Comparison of ENCODE assay signal across 8 cellular contexts in the genomic region with DNA sequence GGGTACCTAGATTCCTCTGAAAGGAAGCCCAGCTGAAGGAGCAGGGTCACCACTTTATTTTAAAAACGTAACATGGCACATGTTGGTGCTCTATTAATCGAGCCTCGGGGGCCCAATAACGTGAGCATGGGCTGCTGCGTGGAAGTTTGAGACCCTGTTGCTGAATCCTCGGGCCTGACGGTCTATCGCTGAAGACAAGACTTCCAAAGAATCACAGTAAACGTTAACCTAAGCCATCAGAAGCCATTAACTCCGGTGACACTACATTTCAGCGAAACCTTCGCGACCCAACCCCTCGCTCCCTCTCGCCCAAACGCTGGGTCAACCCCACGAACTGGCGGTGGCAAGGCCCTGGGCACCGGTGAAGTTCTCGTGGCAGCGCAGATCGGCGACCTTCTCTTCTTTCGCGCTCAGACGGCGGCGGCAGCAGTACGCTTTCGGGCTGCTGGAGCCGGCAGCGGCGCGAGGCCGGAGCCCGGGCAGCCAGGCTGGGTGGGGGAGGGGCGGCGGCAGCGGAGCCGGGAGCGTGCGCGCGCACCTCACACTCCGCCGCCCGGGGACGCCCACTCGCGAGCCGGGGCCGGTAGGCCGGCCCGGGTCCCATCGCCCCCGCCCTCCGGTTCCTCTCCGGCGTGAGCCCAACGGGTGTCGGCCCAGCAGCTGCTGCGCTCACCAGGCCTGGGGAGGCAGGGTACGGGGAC. TPM values are rescaled to one million over a fixed set of nuclear protein-coding genes. Genes with fewer than 3 reads are reported as not detected.
DNase-seq lines count a peak whose midpoint lies in the region; ATAC-seq lines count a peak whose summit lies in the region.

No MANE protein-coding gene starts in this region.

- under 1% methylated on average over 37 of the region's 63 CpGs for WGBS in mesenchymal stem cell

- peak overlapping the region; percentile 83 for H3K4me3 ChIP-seq in effector memory CD4-positive, alpha-beta T cell (ENCODE audit: insufficient read depth, low read depth, low read length, poor library complexity, severe bottlenecking)
- peak overlapping the region; percentile 87 to 90 for H3K4me3 ChIP-seq in mesenchymal stem cell (ENCODE audit: insufficient read depth in 1 of 2, low read depth in 1 of 2, low read length in 2 of 2)

- H3K4me1 ChIP-seq in effector memory CD4-positive, alpha-beta T cell (ENCODE audit: control insufficient read depth, insufficient read depth, low read length, poor library complexity, severe bottlenecking) = peaks cover 7% of the 10 kb centered on the region
- H3K4me1 ChIP-seq in mesenchymal stem cell (ENCODE audit: control insufficient read depth, insufficient read depth, low read depth, low read length) = no peaks in the 10 kb centered on the region

- H3K23ac ChIP-seq in mesenchymal stem cell (ENCODE audit: low read length in 2 of 2) = peak overlapping the region; percentile 98 to 99

- peak overlapping the region; percentile 99 for H2BK5ac ChIP-seq in mesenchymal stem cell (ENCODE audit: low read depth, low read length, poor library complexity, severe bottlenecking)

- H2AFZ ChIP-seq in mesenchymal stem cell (ENCODE audit: low read depth, low read length) = peak overlapping the region; percentile 95

- peak overlapping the region; percentile 92 for H2BK120ac ChIP-seq in mesenchymal stem cell (ENCODE audit: low read depth, low read length)

- ATAC-seq in GM18907 (IDR thresholded peaks at IDR 0.05; ENCODE audit: unreplicated experiment) = peak; percentile 54
- peak; percentile 48 for ATAC-seq in HG03135 (IDR thresholded peaks at IDR 0.05; ENCODE audit: unreplicated experiment)

- peak overlapping the region; percentile 92 to 97 for H3K4ac ChIP-seq in mesenchymal stem cell (ENCODE audit: low read depth in 1 of 2, low read length in 2 of 2)

- no peaks in the 10 kb centered on the region for H3K27me3 ChIP-seq in effector memory CD4-positive, alpha-beta T cell (replicated peaks; ENCODE audit: control insufficient read depth, insufficient read depth, low read length, poor library complexity, severe bottlenecking)
- no peaks in the 10 kb centered on the region for H3K27me3 ChIP-seq in mesenchymal stem cell (ENCODE audit: control insufficient read depth in 1 of 2, insufficient read depth in 1 of 2, low read length in 2 of 2)

- peak overlapping the region; percentile 98 for H3K9ac ChIP-seq in mesenchymal stem cell (ENCODE audit: low read length)

- H3K14ac ChIP-seq in mesenchymal stem cell (ENCODE audit: low read length in 2 of 2) = peak overlapping the region; percentile 63 to 100

- H3K4me2 ChIP-seq in mesenchymal stem cell (ENCODE audit: low read length, poor library complexity, severe bottlenecking) = peak overlapping the region; percentile 80

- H3K18ac ChIP-seq in mesenchymal stem cell (ENCODE audit: low read depth in 1 of 2, low read length in 2 of 2) = peak overlapping the region; percentile 98 to 99

- no peaks in the 10 kb centered on the region for H3K9me3 ChIP-seq in effector memory CD4-positive, alpha-beta T cell (ENCODE audit: control insufficient read depth, low read length)
- H3K9me3 ChIP-seq in mesenchymal stem cell (ENCODE audit: control insufficient read depth, low read length) = no peaks in the 10 kb centered on the region

- H3K79me1 ChIP-seq in mesenchymal stem cell (replicated peaks; ENCODE audit: low read length, poor library complexity, severe bottlenecking) = peaks cover 7% of the 10 kb centered on the region

- peak overlapping the region; percentile 96 for H4K91ac ChIP-seq in mesenchymal stem cell (ENCODE audit: low read length)

- no peak overlapping the region for H2AK5ac ChIP-seq in mesenchymal stem cell (ENCODE audit: low read length, severe bottlenecking)

- peak overlapping the region; percentile 85 for H3K27ac ChIP-seq in effector memory CD4-positive, alpha-beta T cell (ENCODE audit: insufficient read depth, low read length, poor library complexity, severe bottlenecking)
- peak overlapping the region; percentile 91 for H3K27ac ChIP-seq in mesenchymal stem cell (ENCODE audit: low read length, poor library complexity, severe bottlenecking)

- no peaks in the 10 kb centered on the region for H3K36me3 ChIP-seq in effector memory CD4-positive, alpha-beta T cell (ENCODE audit: control insufficient read depth, insufficient read depth, low read length)
- no peaks in the 10 kb centered on the region for H3K36me3 ChIP-seq in mesenchymal stem cell (ENCODE audit: control insufficient read depth in 1 of 2, insufficient read depth in 2 of 2, low read depth in 1 of 2, low read length in 2 of 2)

- H2BK12ac ChIP-seq in mesenchymal stem cell (ENCODE audit: low read length in 2 of 2) = peak overlapping the region in 1 of 2 experiments; percentile 63

- peak; percentile 99 for DNase-seq in AG20443 (ENCODE audit: low spot score)
- peak; percentile 44 for DNase-seq in NCI-H510A treated with DMSO at 0.1 percent for 48 hours (lab: John Stamatoyannopoulos, UW)
- DNase-seq in activated CD8-positive, alpha-beta memory T cell treated with anti-CD3 and anti-CD28 coated beads for 24 hours = peak; percentile 94
- peak; percentile 69 to 76 (median 76) for DNase-seq in effector memory CD4-positive, alpha-beta T cell
- peak; percentile 77 for DNase-seq in mesenchymal stem cell
- peak; percentile 66 for DNase-seq in stimulated activated CD8-positive, alpha-beta memory T cell treated with anti-CD3 and anti-CD28 coated beads, Interleukin-12 subunit alpha, Interleukin-12 subunit beta, amount 100 ng/mL, for 1 hour (ENCODE audit: low read depth)

- H4K8ac ChIP-seq in mesenchymal stem cell (ENCODE audit: low read length) = peak overlapping the region; percentile 99

- H2BK15ac ChIP-seq in mesenchymal stem cell (ENCODE audit: low read depth, poor library complexity, severe bottlenecking) = peak overlapping the region; percentile 96

RNA-seq across cellular contexts. Expression of gene MAN1A2, which starts 0.8 kb away (rescaled TPM):
- polyA plus RNA-seq in mesenchymal stem cell (2013, experiment 1 of 2) = 28.6 TPM
- polyA plus RNA-seq in mesenchymal stem cell (2013, experiment 2 of 2) = 29.2 TPM

Comparison
In these comparisons a context has a peak if more than half of its experiments do, and no peak if none do; other contexts are left out.
1. Peak in every context shown above with its lines: DNase-seq, ATAC-seq, H3K4me3 ChIP-seq and H3K27ac ChIP-seq.
2. DNase-seq: peak in every context shown above with its lines; median percentile 99 in AG20443; 94 in activated CD8-positive, alpha-beta memory T cell treated with anti-CD3 and anti-CD28 coated beads for 24 hours; 77 in mesenchymal stem cell; 76 in effector memory CD4-positive, alpha-beta T cell; 66 in stimulated activated CD8-positive, alpha-beta memory T cell treated with anti-CD3 and anti-CD28 coated beads, Interleukin-12 subunit alpha, Interleukin-12 subunit beta, amount 100 ng/mL, for 1 hour; 44 in NCI-H510A treated with DMSO at 0.1 percent for 48 hours.